ENCODE assay signal across 5 cellular contexts in genomic region chr7:152441168-152441567, GRCh38. TPM values are rescaled to one million over a fixed set of nuclear protein-coding genes. Genes with fewer than 3 reads are reported as not detected.
DNase-seq lines count a peak whose midpoint lies in the region; TF ChIP-seq lines count a peak whose summit lies in the region.
"Not testable (repeated sequence)": the region's sequence is repeated elsewhere in the genome, so short reads cannot be mapped to it uniquely, and the experiment has no call there.

No MANE protein-coding gene starts in this region.

- not testable (repeated sequence) for H3K27me3 ChIP-seq in PC-9 (ENCODE audit: insufficient read depth, low read depth)

- not testable (repeated sequence) for H3K9me3 ChIP-seq in PC-9 (ENCODE audit: insufficient read depth, low read depth)

- not testable (repeated sequence) for H3K4me1 ChIP-seq in PC-9 (replicated peaks; ENCODE audit: insufficient read depth)

- H3K4me3 ChIP-seq in PC-9 = not testable (repeated sequence)

- POLR2A ChIA-PET in PC-9 (lab: Charles Lee; ENCODE audit: unreplicated experiment); activated CD4-positive, alpha-beta T cell treated with anti-CD3 and anti-CD28 coated beads, Interleukin-2, amount 10 ng/mL, durations not matched to agents 7 days and 5 days (lab: Charles Lee): not testable (repeated sequence)

- CTCF ChIA-PET in PC-9 (lab: Charles Lee) = interaction anchor here (0.6 kb wide), 1 partner anchor 24 kb away, joined by 4 read pairs; no protein-coding TSS in a partner anchor
- CTCF ChIA-PET in activated CD4-positive, alpha-beta T cell treated with anti-CD3 and anti-CD28 coated beads, Interleukin-2, amount 10 ng/mL, durations not matched to agents 7 days and 5 days (lab: Charles Lee) = interaction anchor here (0.7 kb wide), 1 partner anchor 182 kb away, joined by 3 read pairs; no protein-coding TSS in a partner anchor

- H4K20me1 ChIP-seq in PC-9 (ENCODE audit: insufficient read depth) = not testable (repeated sequence)

- TF ChIP-seq CTCF in CD14-positive monocyte (IDR thresholded peaks at IDR 0.05); PC-9 (conservative IDR thresholded peaks at IDR 0.05); neural crest cell (conservative IDR thresholded peaks at IDR 0.05): not testable (repeated sequence)

- DNase-seq in CD14-positive monocyte (ENCODE audit: low spot score); PC-9; activated CD4-positive, alpha-beta T cell treated with anti-CD3 and anti-CD28 coated beads, Interleukin-2, amount 10 ng/mL, durations not matched to agents 7 days and 5 days; neural crest cell (ENCODE audit: low read depth, low spot score): not testable (repeated sequence)

- H3K27ac ChIP-seq in PC-9 = not testable (repeated sequence)

- H3K36me3 ChIP-seq in PC-9 (ENCODE audit: low read depth) = not testable (repeated sequence)

- H3K27me3 Mint-ChIP-seq in CD14-positive monocyte (ENCODE audit: low read depth in 3 of 3); activated CD4-positive, alpha-beta T cell treated with anti-CD3 and anti-CD28 coated beads, Interleukin-2, amount 10 ng/mL, durations not matched to agents 7 days and 5 days; dendritic cell treated with granulocyte-macrophage colony-stimulating factor and Interleukin-4, amounts not matched to agents 40 ng/mL and 50 ng/mL, for 4 days; neural crest cell (ENCODE audit: low read depth): not testable (repeated sequence)

- H3K36me3 Mint-ChIP-seq in CD14-positive monocyte; activated CD4-positive, alpha-beta T cell treated with anti-CD3 and anti-CD28 coated beads, Interleukin-2, amount 10 ng/mL, durations not matched to agents 7 days and 5 days (ENCODE audit: low read depth); dendritic cell treated with granulocyte-macrophage colony-stimulating factor and Interleukin-4, amounts not matched to agents 40 ng/mL and 50 ng/mL, for 4 days (ENCODE audit: low read depth); neural crest cell (ENCODE audit: low read depth): not testable (repeated sequence)

- not testable (repeated sequence) for H3K79me2 ChIP-seq in PC-9 (ENCODE audit: low read depth)

- peaks cover 16% of the 10 kb centered on the region for H3K4me1 Mint-ChIP-seq in CD14-positive monocyte
- not testable (repeated sequence) for H3K4me1 Mint-ChIP-seq in activated CD4-positive, alpha-beta T cell treated with anti-CD3 and anti-CD28 coated beads, Interleukin-2, amount 10 ng/mL, durations not matched to agents 7 days and 5 days; neural crest cell
- peaks cover 27% of the 10 kb centered on the region for H3K4me1 Mint-ChIP-seq in dendritic cell treated with granulocyte-macrophage colony-stimulating factor and Interleukin-4, amounts not matched to agents 40 ng/mL and 50 ng/mL, for 4 days (ENCODE audit: low read depth)

- BruUV-seq in PC-9 (replicated peaks; lab: Mats Ljungman, UMichigan) = not testable (repeated sequence)

- intact Hi-C loops in CD14-positive monocyte (cut with micrococcal nuclease); PC-9 (cut with micrococcal nuclease; ENCODE audit: unreplicated experiment); dendritic cell treated with granulocyte-macrophage colony-stimulating factor and Interleukin-4, amounts not matched to agents 40 ng/mL and 50 ng/mL, for 4 days (cut with micrococcal nuclease): not testable (repeated sequence)

- H3K9me3 Mint-ChIP-seq in CD14-positive monocyte; activated CD4-positive, alpha-beta T cell treated with anti-CD3 and anti-CD28 coated beads, Interleukin-2, amount 10 ng/mL, durations not matched to agents 7 days and 5 days; dendritic cell treated with granulocyte-macrophage colony-stimulating factor and Interleukin-4, amounts not matched to agents 40 ng/mL and 50 ng/mL, for 4 days; neural crest cell: not testable (repeated sequence)

- H3K9me2 ChIP-seq in PC-9 (ENCODE audit: insufficient read depth) = not testable (repeated sequence)

- H3K4me2 ChIP-seq in PC-9 = not testable (repeated sequence)

- H3K27ac Mint-ChIP-seq in CD14-positive monocyte = peak overlapping the region in 1 of 7 donors; percentile 55
- peak overlapping the region; percentile 19 for H3K27ac Mint-ChIP-seq in activated CD4-positive, alpha-beta T cell treated with anti-CD3 and anti-CD28 coated beads, Interleukin-2, amount 10 ng/mL, durations not matched to agents 7 days and 5 days
- H3K27ac Mint-ChIP-seq in dendritic cell treated with granulocyte-macrophage colony-stimulating factor and Interleukin-4, amounts not matched to agents 40 ng/mL and 50 ng/mL, for 4 days = peak overlapping the region; percentile 81
- not testable (repeated sequence) for H3K27ac Mint-ChIP-seq in neural crest cell (ENCODE audit: unreplicated experiment)

- peak overlapping the region; percentile 47 to 72 for H3K4me3 Mint-ChIP-seq in CD14-positive monocyte
- not testable (repeated sequence) for H3K4me3 Mint-ChIP-seq in activated CD4-positive, alpha-beta T cell treated with anti-CD3 and anti-CD28 coated beads, Interleukin-2, amount 10 ng/mL, durations not matched to agents 7 days and 5 days
- peak overlapping the region; percentile 56 for H3K4me3 Mint-ChIP-seq in dendritic cell treated with granulocyte-macrophage colony-stimulating factor and Interleukin-4, amounts not matched to agents 40 ng/mL and 50 ng/mL, for 4 days
- H3K4me3 Mint-ChIP-seq in neural crest cell = peak overlapping the region; percentile 8

- not testable (repeated sequence) for H3F3A ChIP-seq in PC-9 (ENCODE audit: insufficient read depth, low read depth)

- 0 out of 2 replicates have a peak overlapping the region, but pooled peaks have one; percentile 27 for H2AFZ ChIP-seq in PC-9

RNA-seq across cellular contexts. Expression of gene KMT2C, which starts 5.4 kb away (rescaled TPM):
- 1 to 10 TPM; 4.5 to 7.3 TPM for polyA plus RNA-seq in CD14-positive monocyte
- total RNA-seq in PC-9 (2021) (54.3 and 64.1 TPM in 2 replicates), neural crest cell (49.8 and 54.7 TPM in 2 replicates)
- total RNA-seq in activated CD4-positive, alpha-beta T cell treated with anti-CD3 and anti-CD28 coated beads, Interleukin-2, amount 10 ng/mL, durations not matched to agents 7 days and 5 days = 10 to 100 TPM; 66.7 to 74.0 TPM
